ENCODE assay signal across 26 cellular contexts in genomic region chr10:48390005-48390871, GRCh38.
DNase-seq lines count a peak whose midpoint lies in the region; ATAC-seq and TF ChIP-seq lines count a peak whose summit lies in the region.
"Had no signal": no experiment of that assay in that cellular context is flagged by ENCODE, and none has a peak within 500 bp of the region (broad histone marks: within the 10 kb centered on the region; RNA-seq: fewer than 3 reads in every experiment).

No MANE protein-coding gene starts in this region.

- TF ChIP-seq CTCF in RWPE2 (IDR thresholded peaks at IDR 0.05; ENCODE audit: poor library complexity, severe bottlenecking) (no peak), neural progenitor cell (IDR thresholded peaks at IDR 0.05) (no peak)

- H3K4me2 ChIP-seq in neural progenitor cell, result no peak overlapping the region
- H3K4me2 ChIP-seq: smooth muscle cell had no signal

- no peaks in the 10 kb centered on the region for H3K9me3 Mint-ChIP-seq in activated naive CD8-positive, alpha-beta T cell treated with anti-CD3 and anti-CD28 coated beads, Interleukin-2, amount 10 ng/mL, durations not matched to agents 7 days and 5 days
- no peaks in the 10 kb centered on the region for H3K9me3 Mint-ChIP-seq in activated naive CD8-positive, alpha-beta T cell treated with anti-CD3 and anti-CD28 coated beads for 36 hours
- no peaks in the 10 kb centered on the region for H3K9me3 Mint-ChIP-seq in neural progenitor cell
- H3K9me3 Mint-ChIP-seq: nephron had no signal

- H3K4me3 Mint-ChIP-seq in activated naive CD8-positive, alpha-beta T cell treated with anti-CD3 and anti-CD28 coated beads, Interleukin-2, amount 10 ng/mL, durations not matched to agents 7 days and 5 days, result no peak overlapping the region
- no peak overlapping the region for H3K4me3 Mint-ChIP-seq in activated naive CD8-positive, alpha-beta T cell treated with anti-CD3 and anti-CD28 coated beads for 36 hours
- no peak overlapping the region for H3K4me3 Mint-ChIP-seq in neural progenitor cell
- H3K4me3 Mint-ChIP-seq: nephron had no signal

- peaks cover 37% of the 10 kb centered on the region for H4K20me1 ChIP-seq in neural progenitor cell (ENCODE audit: low read depth)

- no peak for ATAC-seq in activated naive CD8-positive, alpha-beta T cell treated with anti-CD3 and anti-CD28 coated beads, Interleukin-2, amount 10 ng/mL, durations not matched to agents 7 days and 5 days (ENCODE audit: low read depth)
- ATAC-seq in RWPE2 (ENCODE audit: low read depth), result no peak
- peak; percentile 42 for ATAC-seq in left colon
- no peak for ATAC-seq in GM19455 (IDR thresholded peaks at IDR 0.05; ENCODE audit: unreplicated experiment)
- ATAC-seq: HepG2 had no signal

- peaks cover 38% of the 10 kb centered on the region for H3K4me1 Mint-ChIP-seq in activated naive CD8-positive, alpha-beta T cell treated with anti-CD3 and anti-CD28 coated beads, Interleukin-2, amount 10 ng/mL, durations not matched to agents 7 days and 5 days
- peaks cover 44% of the 10 kb centered on the region for H3K4me1 Mint-ChIP-seq in activated naive CD8-positive, alpha-beta T cell treated with anti-CD3 and anti-CD28 coated beads for 36 hours
- no peaks in the 10 kb centered on the region for H3K4me1 Mint-ChIP-seq in neural progenitor cell

- H3K4me1 ChIP-seq in RWPE2 (ENCODE audit: insufficient read depth, poor library complexity, severe bottlenecking), result peaks cover 17% of the 10 kb centered on the region
- no peaks in the 10 kb centered on the region for H3K4me1 ChIP-seq in neural progenitor cell

- no peaks in the 10 kb centered on the region for H3K9me3 ChIP-seq in RWPE2 (ENCODE audit: severe bottlenecking)
- no peaks in the 10 kb centered on the region for H3K9me3 ChIP-seq in neural progenitor cell (ENCODE audit: low read depth)
- H3K9me3 ChIP-seq: body of pancreas, Peyer's patch, stomach, transverse colon had no signal

- H3F3A ChIP-seq in neural progenitor cell (ENCODE audit: low read depth), result no peaks in the 10 kb centered on the region

- H3K9ac ChIP-seq in neural progenitor cell, result no peak overlapping the region

- no peak for DNase-seq in activated naive CD8-positive, alpha-beta T cell treated with anti-CD3 and anti-CD28 coated beads, Interleukin-2, amount 10 ng/mL, durations not matched to agents 7 days and 5 days
- no peak for DNase-seq in activated naive CD8-positive, alpha-beta T cell treated with anti-CD3 and anti-CD28 coated beads for 36 hours
- DNase-seq in RWPE2 (ENCODE audit: low spot score) (no peak), left colon (peak in 1 of 2 donors; percentile 14), mucosa of gallbladder (ENCODE audit: low spot score) (no peak), neural progenitor cell (ENCODE audit: low spot score) (no peak), NCI-H524 treated with DMSO at 0.1 percent for 48 hours (lab: John Stamatoyannopoulos, UW) (no peak)
- DNase-seq: activated CD4-positive, alpha-beta T cell treated with anti-CD3 and anti-CD28 coated beads for 1 hour; activated CD8-positive, alpha-beta memory T cell treated with anti-CD3 and anti-CD28 coated beads for 24 hours; activated gamma-delta T cell; cerebellar nuclear complex; GDM1; left ventricle myocardium superior; NCI-H1048; NCI-H1694; SIG-M5; stimulated activated CD4-positive, alpha-beta T cell treated with anti-CD3 and anti-CD28 coated beads, Interleukin-1b, Interleukin-23, amount 100 ng/mL, for 48 hours; stimulated activated CD8-positive, alpha-beta memory T cell treated with anti-CD3 and anti-CD28 coated beads, Interleukin-4, amount 100 ng/mL, for 48 hours; stomach; transverse colon had no signal

- peaks cover 77% of the 10 kb centered on the region for H3K79me2 ChIP-seq in neural progenitor cell (ENCODE audit: low read depth)

- peaks cover 7% of the 10 kb centered on the region for H3K36me3 Mint-ChIP-seq in activated naive CD8-positive, alpha-beta T cell treated with anti-CD3 and anti-CD28 coated beads, Interleukin-2, amount 10 ng/mL, durations not matched to agents 7 days and 5 days
- peaks cover 9% of the 10 kb centered on the region for H3K36me3 Mint-ChIP-seq in activated naive CD8-positive, alpha-beta T cell treated with anti-CD3 and anti-CD28 coated beads for 36 hours
- H3K36me3 Mint-ChIP-seq in neural progenitor cell, result no peaks in the 10 kb centered on the region

- intact Hi-C loops in left colon (cut with DNase I, micrococcal nuclease), result no loop called here

- H3K27ac ChIP-seq in RWPE2 (ENCODE audit: poor library complexity, severe bottlenecking) (peak overlapping the region; percentile 33), neural progenitor cell (no peak overlapping the region)
- H3K27ac ChIP-seq: body of pancreas, stomach, transverse colon had no signal

- H3K36me3 ChIP-seq in RWPE2 (ENCODE audit: low read depth) (0 out of 2 replicates have a peak, but pooled peaks cover 3% of the 10 kb centered on the region), neural progenitor cell (no peaks in the 10 kb centered on the region)
- H3K36me3 ChIP-seq: Peyer's patch, stomach, transverse colon had no signal

- POLR2A ChIA-PET in activated naive CD8-positive, alpha-beta T cell treated with anti-CD3 and anti-CD28 coated beads, Interleukin-2, amount 10 ng/mL, durations not matched to agents 7 days and 5 days (lab: Charles Lee), result no interaction called here

- no peaks in the 10 kb centered on the region for H3K27me3 Mint-ChIP-seq in activated naive CD8-positive, alpha-beta T cell treated with anti-CD3 and anti-CD28 coated beads, Interleukin-2, amount 10 ng/mL, durations not matched to agents 7 days and 5 days
- no peaks in the 10 kb centered on the region for H3K27me3 Mint-ChIP-seq in activated naive CD8-positive, alpha-beta T cell treated with anti-CD3 and anti-CD28 coated beads for 36 hours
- H3K27me3 Mint-ChIP-seq in neural progenitor cell (ENCODE audit: insufficient read depth, low read depth), result peaks cover 2% of the 10 kb centered on the region

- peak overlapping the region; percentile 69 for H3K27ac Mint-ChIP-seq in activated naive CD8-positive, alpha-beta T cell treated with anti-CD3 and anti-CD28 coated beads, Interleukin-2, amount 10 ng/mL, durations not matched to agents 7 days and 5 days
- no peak overlapping the region for H3K27ac Mint-ChIP-seq in activated naive CD8-positive, alpha-beta T cell treated with anti-CD3 and anti-CD28 coated beads for 36 hours
- no peak overlapping the region for H3K27ac Mint-ChIP-seq in neural progenitor cell
- H3K27ac Mint-ChIP-seq: nephron had no signal

- H3K27me3 ChIP-seq in RWPE2 (ENCODE audit: insufficient read depth, poor library complexity, severe bottlenecking) (no peaks in the 10 kb centered on the region), neural progenitor cell (no peaks in the 10 kb centered on the region)
- H3K27me3 ChIP-seq: body of pancreas, Peyer's patch, stomach, transverse colon had no signal

- H3K4me3 ChIP-seq in RWPE2 (ENCODE audit: severe bottlenecking) (no peak overlapping the region), neural progenitor cell (no peak overlapping the region)
- H3K4me3 ChIP-seq: body of pancreas, Peyer's patch, smooth muscle cell, stomach, transverse colon had no signal

- H2AFZ ChIP-seq in neural progenitor cell (replicated peaks), result no peak overlapping the region
